In genomic region chrX:101037231-101037630, GRCh38 we compare ENCODE assay signal across 32 cellular contexts. TPM values are rescaled to one million over a fixed set of nuclear protein-coding genes. Genes with fewer than 3 reads are reported as not detected.
"Had no signal": no experiment of that assay in that cellular context is flagged by ENCODE, and none has a peak within 500 bp of the region (broad histone marks: within the 10 kb centered on the region; RNA-seq: fewer than 3 reads in every experiment).

No MANE protein-coding gene starts in this region.

- H3K36me3 ChIP-seq: pancreas, prostate gland had no signal

- H3K27ac ChIP-seq: left lung, pancreas, prostate gland, skin epidermis, suprapubic skin, thoracic aorta, tibial artery, upper lobe of right lung had no signal

- H3K27ac Mint-ChIP-seq: nephron; stimulated activated naive CD8-positive, alpha-beta T cell treated with anti-CD3 and anti-CD28 coated beads, Interleukin-15, Interleukin-2, amounts not matched to agents 100 ng/mL and 50 ng/mL, for 24 hours had no signal

- H3K9me3 ChIP-seq: left lung, mucosa of descending colon, pancreas, prostate gland, suprapubic skin, thoracic aorta, tibial artery, upper lobe of right lung had no signal

- H3K27me3 ChIP-seq: left lung, pancreas, suprapubic skin, tibial artery, upper lobe of right lung had no signal

- FAIRE-seq: islet of Langerhans, kidney, pancreas, urothelium cell line had no signal

- H3K27me3 Mint-ChIP-seq: naive thymus-derived CD4-positive, alpha-beta T cell; stimulated activated naive CD8-positive, alpha-beta T cell treated with anti-CD3 and anti-CD28 coated beads, Interleukin-15, Interleukin-2, amounts not matched to agents 100 ng/mL and 50 ng/mL, for 24 hours had no signal

- H3K4me3 Mint-ChIP-seq: immature natural killer cell; naive thymus-derived CD4-positive, alpha-beta T cell; nephron; neural crest cell; stimulated activated naive CD8-positive, alpha-beta T cell treated with anti-CD3 and anti-CD28 coated beads, Interleukin-15, Interleukin-2, amounts not matched to agents 100 ng/mL and 50 ng/mL, for 24 hours had no signal

- H3K4me3 ChIP-seq: left lung, lung, mucosa of descending colon, pancreas, prostate gland, skin epidermis, suprapubic skin, thoracic aorta, tibial artery, upper lobe of right lung had no signal

- H3K4me1 Mint-ChIP-seq: immature natural killer cell, nephron, neural crest cell had no signal

- ATAC-seq: left colon; left lung; mucosa of descending colon; naive thymus-derived CD4-positive, alpha-beta T cell; pancreas; right cardiac atrium; sciatic nerve; upper lobe of right lung had no signal

- DNase-seq: hypothalamus; immature natural killer cell; kidney; left colon; left lung; midbrain; mucosa of descending colon; naive thymus-derived CD4-positive, alpha-beta T cell; nucleus accumbens; pancreas; posterior cingulate gyrus; retina; right cardiac atrium; stimulated activated CD4-positive, alpha-beta T cell treated with anti-CD3 and anti-CD28 coated beads, Interleukin-12 subunit alpha, Interleukin-12 subunit beta, amount 100 ng/mL, for 4 hours; stimulated activated CD4-positive, alpha-beta T cell treated with anti-CD3 and anti-CD28 coated beads, Interleukin-15, amount 100 ng/mL, for 24 hours; stimulated activated CD4-positive, alpha-beta T cell treated with anti-CD3 and anti-CD28 coated beads, Interleukin-2, amount 100 ng/mL, for 24 hours; stimulated activated CD4-positive, alpha-beta T cell treated with anti-CD3 and anti-CD28 coated beads, Interleukin-4, amount 100 ng/mL, for 1 hour; stimulated activated naive CD4-positive, alpha-beta T cell; tibial artery; trophoblast cell; upper lobe of right lung had no signal

- H3K9me3 Mint-ChIP-seq: immature natural killer cell; naive thymus-derived CD4-positive, alpha-beta T cell; neural crest cell; stimulated activated naive CD8-positive, alpha-beta T cell treated with anti-CD3 and anti-CD28 coated beads, Interleukin-15, Interleukin-2, amounts not matched to agents 100 ng/mL and 50 ng/mL, for 24 hours had no signal

- H3K4me1 ChIP-seq: left lung, pancreas, prostate gland, suprapubic skin, tibial artery, upper lobe of right lung had no signal

RNA-seq across cellular contexts. Expression of gene TMEM35A, which starts 41.4 kb away (rescaled TPM):
- total RNA-seq: naive thymus-derived CD4-positive, alpha-beta T cell had no signal
